9 cellular contexts compared by ENCODE assay signal in the genomic region with DNA sequence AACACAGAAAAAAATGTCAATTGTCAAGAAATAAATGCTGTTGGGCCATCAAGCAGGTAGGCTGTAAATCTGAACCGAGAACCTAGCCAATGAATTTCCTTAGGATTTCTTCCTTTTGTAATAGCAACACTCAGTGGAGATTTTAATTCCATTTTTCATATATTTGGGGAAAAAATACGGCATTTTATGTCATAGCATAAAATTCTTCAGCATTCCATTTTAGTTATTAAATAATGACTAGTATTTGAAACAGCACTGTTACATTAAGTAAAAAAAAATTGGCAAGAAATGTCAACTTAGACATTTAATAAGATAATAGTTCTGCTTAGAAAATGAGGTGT. TPM values are rescaled to one million over a fixed set of nuclear protein-coding genes. Genes with fewer than 3 reads are reported as not detected.
DNase-seq lines count a peak whose midpoint lies in the region; ATAC-seq and TF ChIP-seq lines count a peak whose summit lies in the region.
"Had no signal": no experiment of that assay in that cellular context is flagged by ENCODE, and none has a peak within 500 bp of the region (broad histone marks: within the 10 kb centered on the region; RNA-seq: fewer than 3 reads in every experiment).

No MANE protein-coding gene starts in this region.

- CTCF ChIA-PET in CD4-positive, alpha-beta T cell (lab: Charles Lee), result interaction anchor here (1.0 to 1.9 kb wide), 3 partner anchors 9 to 15 kb away, joined by 4 to 7 read pairs (median 5); a partner anchor contains a TSS
- CTCF ChIA-PET in PC-9 (lab: Charles Lee), result no interaction called here

- no peak overlapping the region for H2AFZ ChIP-seq in PC-9

- H3K79me2 ChIP-seq in PC-9 (ENCODE audit: low read depth), result no peaks in the 10 kb centered on the region

- DNase-seq in CD4-positive, alpha-beta T cell, result no peak
- no peak for DNase-seq in PC-9
- no peak for DNase-seq in coronary artery (ENCODE audit: low spot score)
- DNase-seq in sigmoid colon, result no peak
- DNase-seq in AG08395 (ENCODE audit: low spot score), result no peak
- DNase-seq in activated effector memory CD4-positive, alpha-beta T cell treated with Interleukin-2 at 50 U/mL for 16 hours, result no peak
- DNase-seq in prostate gland (ENCODE audit: low spot score), result no peak
- no peak for DNase-seq in DMS53 treated with DMSO at 0.1 percent for 48 hours (lab: John Stamatoyannopoulos, UW; ENCODE audit: unreplicated experiment)
- DNase-seq: DMS153 had no signal

- H3K27ac ChIP-seq in CD4-positive, alpha-beta T cell (ENCODE audit: low read depth, low read length), result no peak overlapping the region
- H3K27ac ChIP-seq in PC-9 (peak overlapping the region; percentile 83), coronary artery (peak overlapping the region; percentile 88 to 91), sigmoid colon (peak overlapping the region; percentile 33 to 82 (median 67)), prostate gland (no peak overlapping the region)

- H4K20me1 ChIP-seq in PC-9 (ENCODE audit: insufficient read depth), result no peaks in the 10 kb centered on the region

- no peak overlapping the region for H3K4me3 Mint-ChIP-seq in CD4-positive, alpha-beta T cell

- TF ChIP-seq CTCF in CD4-positive, alpha-beta T cell (IDR thresholded peaks at IDR 0.05), result no peak
- TF ChIP-seq CTCF in PC-9 (conservative IDR thresholded peaks at IDR 0.05) (no peak), coronary artery (IDR thresholded peaks at IDR 0.05) (no peak), sigmoid colon (IDR thresholded peaks at IDR 0.05) (no peak), prostate gland (IDR thresholded peaks at IDR 0.05) (no peak)

- TF ChIP-seq POLR2A in sigmoid colon (IDR thresholded peaks at IDR 0.05), result no peak
- no peak for TF ChIP-seq POLR2A in prostate gland (IDR thresholded peaks at IDR 0.05)

- H3K9me3 ChIP-seq in CD4-positive, alpha-beta T cell (ENCODE audit: control insufficient read depth, low read length), result no peaks in the 10 kb centered on the region
- no peaks in the 10 kb centered on the region for H3K9me3 ChIP-seq in PC-9 (ENCODE audit: insufficient read depth, low read depth)
- H3K9me3 ChIP-seq in sigmoid colon, result no peaks in the 10 kb centered on the region
- H3K9me3 ChIP-seq in prostate gland, result no peaks in the 10 kb centered on the region

- no peaks in the 10 kb centered on the region for H3K9me2 ChIP-seq in PC-9 (ENCODE audit: insufficient read depth)

- 95% methylated on average over 2 of the region's 2 CpGs for WGBS in sigmoid colon, 2 donors
- WGBS in prostate gland, result 93% methylated on average over 2 of the region's 2 CpGs

- no peak for TF ChIP-seq EP300 in sigmoid colon (IDR thresholded peaks at IDR 0.05)

- H3K27me3 ChIP-seq in CD4-positive, alpha-beta T cell (ENCODE audit: control insufficient read depth, insufficient read depth, low read length), result no peaks in the 10 kb centered on the region
- H3K27me3 ChIP-seq in PC-9 (ENCODE audit: insufficient read depth, low read depth) (no peaks in the 10 kb centered on the region), sigmoid colon (no peaks in the 10 kb centered on the region), prostate gland (replicated peaks; ENCODE audit: insufficient read depth) (no peaks in the 10 kb centered on the region)

- peak overlapping the region; percentile 79 for H3K27ac Mint-ChIP-seq in CD4-positive, alpha-beta T cell

- H3K36me3 Mint-ChIP-seq in CD4-positive, alpha-beta T cell (ENCODE audit: low read depth), result peaks cover 24% of the 10 kb centered on the region

- no TSS peak for BruUV-seq in PC-9 (replicated peaks; lab: Mats Ljungman, UMichigan)

- no peak overlapping the region for H3K4me3 ChIP-seq in PC-9
- peak overlapping the region; percentile 12 for H3K4me3 ChIP-seq in coronary artery
- H3K4me3 ChIP-seq in sigmoid colon, result no peak overlapping the region
- no peak overlapping the region for H3K4me3 ChIP-seq in prostate gland

- H3K4me2 ChIP-seq in PC-9, result peak overlapping the region; percentile 43

- POLR2A ChIA-PET in CD4-positive, alpha-beta T cell (lab: Charles Lee), result interaction anchor here (0.8 to 1.2 kb wide), 2 partner anchors 14 to 111 kb away, joined by 3 read pairs; no protein-coding TSS in a partner anchor
- POLR2A ChIA-PET in PC-9 (lab: Charles Lee; ENCODE audit: unreplicated experiment), result interaction anchor here (0.7 kb wide), 1 partner anchor 14 kb away, joined by 6 read pairs; a partner anchor contains a TSS

- peaks cover 31% of the 10 kb centered on the region for H3K4me1 ChIP-seq in PC-9 (replicated peaks; ENCODE audit: insufficient read depth)
- H3K4me1 ChIP-seq in sigmoid colon, result peaks cover 0 to 17% (median 0%) of the 10 kb centered on the region in 4 donors
- H3K4me1 ChIP-seq in prostate gland (replicated peaks), result no peaks in the 10 kb centered on the region

- intact Hi-C loops in CD4-positive, alpha-beta T cell (cut with DNase I, micrococcal nuclease), result no loop called here
- intact Hi-C loops in PC-9 (cut with micrococcal nuclease; ENCODE audit: unreplicated experiment), result loop anchor here (1.0 kb wide), 1 partner anchor 15 kb away; no protein-coding TSS in a partner anchor
- intact Hi-C loops in sigmoid colon (cut with DNase I), result no loop called here
- intact Hi-C loops in prostate gland (cut with DNase I), result no loop called here

- no peaks in the 10 kb centered on the region for H3K36me3 ChIP-seq in PC-9 (ENCODE audit: low read depth)
- H3K36me3 ChIP-seq in sigmoid colon, result no peaks in the 10 kb centered on the region
- no peaks in the 10 kb centered on the region for H3K36me3 ChIP-seq in prostate gland

- H3K27me3 Mint-ChIP-seq in CD4-positive, alpha-beta T cell, result no peaks in the 10 kb centered on the region

- peaks cover 16% of the 10 kb centered on the region for H3K4me1 Mint-ChIP-seq in CD4-positive, alpha-beta T cell (ENCODE audit: low read depth)

- ATAC-seq in CD4-positive, alpha-beta T cell (ENCODE audit: poor library complexity), result no peak

- H3K9me3 Mint-ChIP-seq in CD4-positive, alpha-beta T cell, result no peaks in the 10 kb centered on the region

- H3F3A ChIP-seq in PC-9 (ENCODE audit: insufficient read depth, low read depth), result peaks cover 19% of the 10 kb centered on the region

RNA-seq across cellular contexts. Expression of a gene that starts 12.3 kb away (rescaled TPM):
- 1,000 to 10,000 TPM; 1,576 to 1,603 TPM for total RNA-seq in CD4-positive, alpha-beta T cell
- 14.8 TPM in 2 replicates for total RNA-seq in PC-9 (2021)
- 1,000 to 10,000 TPM in 3 of 4 donors, 100 to 1,000 TPM in 1; 930 to 1,636 (median 1,211) TPM for total RNA-seq in sigmoid colon
- polyA plus RNA-seq in sigmoid colon, result 100 to 1,000 TPM; 112 to 730 (median 484) TPM
- total RNA-seq in prostate gland, result 1,000 to 10,000 TPM in 1 of 2 donors, 100 to 1,000 TPM in 1; 293 to 1,683 TPM

RNA-seq across cellular contexts. Expression of a gene that starts 14.3 kb away (rescaled TPM):
- total RNA-seq in CD4-positive, alpha-beta T cell, result 10 to 100 TPM; 20.3 to 21.3 TPM
- total RNA-seq in PC-9 (2021) (3.2 and 4.2 TPM in 2 replicates), sigmoid colon (10 to 100 TPM in 1 of 4 donors, 1 to 10 TPM in 3; 7.5 to 13.6 (median 8.4) TPM), prostate gland (1 to 10 TPM; 6.5 to 9.9 TPM)
- polyA plus RNA-seq in sigmoid colon, result 1 to 10 TPM; 1.2 to 2.3 (median 2.3) TPM

Comparison
In these comparisons a context has a peak if more than half of its experiments do, and no peak if none do; other contexts are left out.
1. H3K27ac ChIP-seq: peak in PC-9 (single experiment), coronary artery (2 of 2) and sigmoid colon (4 of 4); none in CD4-positive, alpha-beta T cell (single experiment) and prostate gland (0 of 2).
2. RNA of a gene that starts 12.3 kb away (total RNA-seq): 293 to 1,683 TPM in prostate gland, 1,576 to 1,603 TPM in CD4-positive, alpha-beta T cell and 930 to 1,636 TPM in sigmoid colon; 14.8 TPM in PC-9; every median in the first group is over 10 times any median in the second.